18 cellular contexts compared by ENCODE assay signal in genomic region chr5:89826938-89827337, GRCh38.
"Had no signal": no experiment of that assay in that cellular context is flagged by ENCODE, and none has a peak within 500 bp of the region (broad histone marks: within the 10 kb centered on the region; RNA-seq: fewer than 3 reads in every experiment).

No MANE protein-coding gene starts in this region.

- H3K4me1 Mint-ChIP-seq: activated CD4-positive, alpha-beta memory T cell treated with anti-CD3 and anti-CD28 coated beads, Interleukin-2, amount 10 ng/mL, durations not matched to agents 7 days and 5 days; activated CD8-positive, alpha-beta memory T cell treated with anti-CD3 and anti-CD28 coated beads, Interleukin-2, amount 10 ng/mL, durations not matched to agents 7 days and 5 days; immature natural killer cell; stimulated activated effector memory CD8-positive, alpha-beta T cell treated with anti-CD3 and anti-CD28 coated beads, Interleukin-12 subunit alpha, Interleukin-12 subunit beta, amount 100 ng/mL, for 72 hours had no signal

- H3K9me3 Mint-ChIP-seq: activated B cell treated with CpG ODN at 0.5 μM for 24 hours; dendritic cell treated with granulocyte-macrophage colony-stimulating factor and Interleukin-4, amounts not matched to agents 40 ng/mL and 50 ng/mL, for 4 days; memory B cell had no signal

- DNase-seq: activated B cell treated with CpG ODN at 0.5 μM for 24 hours; activated CD4-positive, alpha-beta memory T cell treated with anti-CD3 and anti-CD28 coated beads, Interleukin-2, amount 10 ng/mL, durations not matched to agents 7 days and 5 days; activated CD4-positive, alpha-beta T cell treated with anti-CD3 and anti-CD28 coated beads for 48 hours; activated CD8-positive, alpha-beta memory T cell treated with anti-CD3 and anti-CD28 coated beads, Interleukin-2, amount 10 ng/mL, durations not matched to agents 7 days and 5 days; amniotic stem cell; effector memory CD4-positive, alpha-beta T cell; esophagus squamous epithelium; immature natural killer cell; left ventricle myocardium superior; sigmoid colon; stimulated activated CD4-positive, alpha-beta T cell treated with anti-CD3 and anti-CD28 coated beads, Interleukin-4, amount 100 ng/mL, for 24 hours; thyroid gland had no signal

- H3K36me3 ChIP-seq: cardiac muscle cell, esophagus squamous epithelium, sigmoid colon, thyroid gland had no signal

- H3K9me3 ChIP-seq: esophagus squamous epithelium, sigmoid colon, thyroid gland had no signal

- H3K27ac Mint-ChIP-seq: activated B cell treated with CpG ODN at 0.5 μM for 24 hours; activated CD4-positive, alpha-beta memory T cell treated with anti-CD3 and anti-CD28 coated beads, Interleukin-2, amount 10 ng/mL, durations not matched to agents 7 days and 5 days; activated CD8-positive, alpha-beta memory T cell treated with anti-CD3 and anti-CD28 coated beads, Interleukin-2, amount 10 ng/mL, durations not matched to agents 7 days and 5 days; activated naive CD8-positive, alpha-beta T cell; dendritic cell treated with granulocyte-macrophage colony-stimulating factor and Interleukin-4, amounts not matched to agents 40 ng/mL and 50 ng/mL, for 4 days; immature natural killer cell; memory B cell; stimulated activated effector memory CD8-positive, alpha-beta T cell treated with anti-CD3 and anti-CD28 coated beads, Interleukin-12 subunit alpha, Interleukin-12 subunit beta, amount 100 ng/mL, for 72 hours had no signal

- H3K4me3 ChIP-seq: cardiac muscle cell, esophagus squamous epithelium, thyroid gland had no signal

- H3K79me2 ChIP-seq: parathyroid adenoma had no signal

- H2AFZ ChIP-seq: parathyroid adenoma had no signal

- ATAC-seq: activated CD8-positive, alpha-beta memory T cell treated with anti-CD3 and anti-CD28 coated beads, Interleukin-2, amount 10 ng/mL, durations not matched to agents 7 days and 5 days; left ventricle myocardium superior; stimulated activated effector memory CD8-positive, alpha-beta T cell treated with anti-CD3 and anti-CD28 coated beads, Interleukin-12 subunit alpha, Interleukin-12 subunit beta, amount 100 ng/mL, for 72 hours had no signal

- H3K27me3 Mint-ChIP-seq: activated B cell treated with CpG ODN at 0.5 μM for 24 hours; activated CD4-positive, alpha-beta memory T cell treated with anti-CD3 and anti-CD28 coated beads, Interleukin-2, amount 10 ng/mL, durations not matched to agents 7 days and 5 days; activated CD8-positive, alpha-beta memory T cell treated with anti-CD3 and anti-CD28 coated beads, Interleukin-2, amount 10 ng/mL, durations not matched to agents 7 days and 5 days; activated naive CD8-positive, alpha-beta T cell; dendritic cell treated with granulocyte-macrophage colony-stimulating factor and Interleukin-4, amounts not matched to agents 40 ng/mL and 50 ng/mL, for 4 days; memory B cell had no signal

- H3K4me3 Mint-ChIP-seq: activated B cell treated with CpG ODN at 0.5 μM for 24 hours; activated CD4-positive, alpha-beta memory T cell treated with anti-CD3 and anti-CD28 coated beads, Interleukin-2, amount 10 ng/mL, durations not matched to agents 7 days and 5 days; activated CD8-positive, alpha-beta memory T cell treated with anti-CD3 and anti-CD28 coated beads, Interleukin-2, amount 10 ng/mL, durations not matched to agents 7 days and 5 days; activated naive CD8-positive, alpha-beta T cell; dendritic cell treated with granulocyte-macrophage colony-stimulating factor and Interleukin-4, amounts not matched to agents 40 ng/mL and 50 ng/mL, for 4 days; immature natural killer cell; memory B cell; stimulated activated effector memory CD8-positive, alpha-beta T cell treated with anti-CD3 and anti-CD28 coated beads, Interleukin-12 subunit alpha, Interleukin-12 subunit beta, amount 100 ng/mL, for 72 hours had no signal

- H3K27me3 ChIP-seq: cardiac muscle cell, esophagus squamous epithelium, sigmoid colon, thyroid gland had no signal

- H3K9ac ChIP-seq: parathyroid adenoma had no signal

- H3K4me1 ChIP-seq: esophagus squamous epithelium, parathyroid adenoma, thyroid gland had no signal

- H3K36me3 Mint-ChIP-seq: activated CD8-positive, alpha-beta memory T cell treated with anti-CD3 and anti-CD28 coated beads, Interleukin-2, amount 10 ng/mL, durations not matched to agents 7 days and 5 days; activated naive CD8-positive, alpha-beta T cell; immature natural killer cell; memory B cell; stimulated activated effector memory CD8-positive, alpha-beta T cell treated with anti-CD3 and anti-CD28 coated beads, Interleukin-12 subunit alpha, Interleukin-12 subunit beta, amount 100 ng/mL, for 72 hours had no signal

- H3K27ac ChIP-seq: cardiac muscle cell, esophagus squamous epithelium, parathyroid adenoma, thyroid gland had no signal
